ENCODE assay signal across 1 cellular context in the genomic region with DNA sequence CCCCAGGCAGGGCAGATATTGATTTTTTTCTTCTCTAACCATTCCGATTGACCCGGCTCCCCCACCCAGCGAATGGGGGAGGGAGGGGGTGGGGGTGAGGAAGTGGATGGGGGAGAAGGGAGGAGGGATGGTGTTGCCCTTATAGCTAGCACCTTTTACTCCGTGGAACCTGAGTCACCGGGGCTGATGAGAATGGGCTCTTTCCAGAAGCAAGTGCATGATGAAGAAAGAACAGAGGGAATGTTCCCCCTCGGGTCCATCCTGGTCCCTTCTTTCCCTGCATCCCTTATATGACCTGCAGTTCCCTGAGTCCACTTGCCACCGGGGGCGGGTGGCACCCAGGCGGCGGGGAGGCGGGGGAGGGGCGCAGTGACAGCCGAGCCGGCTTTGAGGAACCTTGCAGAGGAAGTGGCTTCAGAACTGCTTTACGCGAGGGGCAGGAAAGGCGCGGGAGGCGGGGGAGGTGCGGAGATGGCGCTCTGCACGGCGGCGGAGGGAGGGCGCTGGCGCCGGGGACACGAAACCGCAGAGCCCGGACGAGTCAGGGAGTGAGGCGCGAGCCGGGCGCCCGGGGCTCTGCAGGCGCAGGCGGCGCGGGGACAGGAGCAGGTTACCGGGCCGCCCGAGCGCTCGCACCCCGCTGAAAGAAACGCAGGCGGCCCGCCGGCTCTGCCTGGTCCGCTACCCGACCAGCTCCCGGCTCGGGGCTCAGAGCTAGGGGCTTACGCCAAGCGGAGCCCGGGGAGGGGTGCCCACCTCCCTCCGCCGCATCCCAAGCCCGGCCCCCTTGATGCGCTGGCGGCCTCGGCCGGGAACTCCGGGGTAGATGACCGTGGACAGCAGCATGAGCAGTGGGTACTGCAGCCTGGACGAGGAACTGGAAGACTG.
TF ChIP-seq lines count a peak whose summit lies in the region.

No MANE protein-coding gene starts in this region.

TF ChIP-seq in HEK293, 187 proteins besides CTCF, POLR2A, EP300 and RAD21 (continued from another document and continues in another):
- TF ChIP-seq, protein P1, sequence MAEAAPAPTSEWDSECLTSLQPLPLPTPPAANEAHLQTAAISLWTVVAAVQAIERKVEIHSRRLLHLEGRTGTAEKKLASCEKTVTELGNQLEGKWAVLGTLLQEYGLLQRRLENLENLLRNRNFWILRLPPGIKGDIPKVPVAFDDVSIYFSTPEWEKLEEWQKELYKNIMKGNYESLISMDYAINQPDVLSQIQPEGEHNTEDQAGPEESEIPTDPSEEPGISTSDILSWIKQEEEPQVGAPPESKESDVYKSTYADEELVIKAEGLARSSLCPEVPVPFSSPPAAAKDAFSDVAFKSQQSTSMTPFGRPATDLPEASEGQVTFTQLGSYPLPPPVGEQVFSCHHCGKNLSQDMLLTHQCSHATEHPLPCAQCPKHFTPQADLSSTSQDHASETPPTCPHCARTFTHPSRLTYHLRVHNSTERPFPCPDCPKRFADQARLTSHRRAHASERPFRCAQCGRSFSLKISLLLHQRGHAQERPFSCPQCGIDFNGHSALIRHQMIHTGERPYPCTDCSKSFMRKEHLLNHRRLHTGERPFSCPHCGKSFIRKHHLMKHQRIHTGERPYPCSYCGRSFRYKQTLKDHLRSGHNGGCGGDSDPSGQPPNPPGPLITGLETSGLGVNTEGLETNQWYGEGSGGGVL (tag by site-specific recombination; IDR thresholded peaks at IDR 0.05), result peak; percentile 66
- TF ChIP-seq GLI4 (tag by site-specific recombination; IDR thresholded peaks at IDR 0.05), result no peak
- no peak for TF ChIP-seq ZNF571 (tag by site-specific recombination; IDR thresholded peaks at IDR 0.05)
- peak; percentile 87 for TF ChIP-seq EGR2 (tag by site-specific recombination; IDR thresholded peaks at IDR 0.05; ENCODE audit: low read depth)
- TF ChIP-seq ZNF266 (tag by site-specific recombination; IDR thresholded peaks at IDR 0.05; ENCODE audit: low read depth), result no peak
- no peak for TF ChIP-seq IKZF3 (tag by site-specific recombination; IDR thresholded peaks at IDR 0.05)
- TF ChIP-seq ZFP3 (tag by site-specific recombination; IDR thresholded peaks at IDR 0.05; ENCODE audit: low read depth), result no peak
- TF ChIP-seq, protein P2, sequence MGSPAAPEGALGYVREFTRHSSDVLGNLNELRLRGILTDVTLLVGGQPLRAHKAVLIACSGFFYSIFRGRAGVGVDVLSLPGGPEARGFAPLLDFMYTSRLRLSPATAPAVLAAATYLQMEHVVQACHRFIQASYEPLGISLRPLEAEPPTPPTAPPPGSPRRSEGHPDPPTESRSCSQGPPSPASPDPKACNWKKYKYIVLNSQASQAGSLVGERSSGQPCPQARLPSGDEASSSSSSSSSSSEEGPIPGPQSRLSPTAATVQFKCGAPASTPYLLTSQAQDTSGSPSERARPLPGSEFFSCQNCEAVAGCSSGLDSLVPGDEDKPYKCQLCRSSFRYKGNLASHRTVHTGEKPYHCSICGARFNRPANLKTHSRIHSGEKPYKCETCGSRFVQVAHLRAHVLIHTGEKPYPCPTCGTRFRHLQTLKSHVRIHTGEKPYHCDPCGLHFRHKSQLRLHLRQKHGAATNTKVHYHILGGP (tag by site-specific recombination; IDR thresholded peaks at IDR 0.05), result no peak
- TF ChIP-seq ZSCAN5A (tag by site-specific recombination; IDR thresholded peaks at IDR 0.05), result no peak
- no peak for TF ChIP-seq ZNF19 (tag by site-specific recombination; IDR thresholded peaks at IDR 0.05; ENCODE audit: low read depth)
- no peak for TF ChIP-seq ZBTB7A (tag by site-specific recombination; IDR thresholded peaks at IDR 0.05; ENCODE audit: low read depth)
- TF ChIP-seq ZNF341 (tag by site-specific recombination; IDR thresholded peaks at IDR 0.05; ENCODE audit: low read depth), result peak; percentile 96
- TF ChIP-seq ZNF175 (tag by site-specific recombination; IDR thresholded peaks at IDR 0.05), result no peak
- TF ChIP-seq, protein P3, sequence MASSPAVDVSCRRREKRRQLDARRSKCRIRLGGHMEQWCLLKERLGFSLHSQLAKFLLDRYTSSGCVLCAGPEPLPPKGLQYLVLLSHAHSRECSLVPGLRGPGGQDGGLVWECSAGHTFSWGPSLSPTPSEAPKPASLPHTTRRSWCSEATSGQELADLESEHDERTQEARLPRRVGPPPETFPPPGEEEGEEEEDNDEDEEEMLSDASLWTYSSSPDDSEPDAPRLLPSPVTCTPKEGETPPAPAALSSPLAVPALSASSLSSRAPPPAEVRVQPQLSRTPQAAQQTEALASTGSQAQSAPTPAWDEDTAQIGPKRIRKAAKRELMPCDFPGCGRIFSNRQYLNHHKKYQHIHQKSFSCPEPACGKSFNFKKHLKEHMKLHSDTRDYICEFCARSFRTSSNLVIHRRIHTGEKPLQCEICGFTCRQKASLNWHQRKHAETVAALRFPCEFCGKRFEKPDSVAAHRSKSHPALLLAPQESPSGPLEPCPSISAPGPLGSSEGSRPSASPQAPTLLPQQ (tag by site-specific recombination; IDR thresholded peaks at IDR 0.05), result 0 out of 2 replicates have a peak, but pooled peaks have one; percentile 28
- no peak for TF ChIP-seq ZNF488 (tag by site-specific recombination; IDR thresholded peaks at IDR 0.05)
- no peak for TF ChIP-seq ZNF549 (tag by site-specific recombination; IDR thresholded peaks at IDR 0.05)
- no peak for TF ChIP-seq ELK4 (IDR thresholded peaks at IDR 0.05; ENCODE audit: borderline replicate concordance, low read depth, low read length)
- TF ChIP-seq ZNF629 (tag by site-specific recombination; IDR thresholded peaks at IDR 0.05), result peak; percentile 41; the same call in 1 of the 2 replicates
- no peak for TF ChIP-seq ZNF18 (tag by site-specific recombination; IDR thresholded peaks at IDR 0.05)
- no peak for TF ChIP-seq REPIN1 (tag by site-specific recombination; IDR thresholded peaks at IDR 0.05; ENCODE audit: low read depth)
- no peak for TF ChIP-seq ZFP41 (tag by site-specific recombination; IDR thresholded peaks at IDR 0.05; ENCODE audit: borderline replicate concordance)
- peak; percentile 51; the same call in 1 of the 2 replicates for TF ChIP-seq SP7 (tag by site-specific recombination; IDR thresholded peaks at IDR 0.05)
- TF ChIP-seq ZNF155 (tag by site-specific recombination; IDR thresholded peaks at IDR 0.05), result no peak
- TF ChIP-seq ZBTB20 (tag by site-specific recombination; IDR thresholded peaks at IDR 0.05), result peak; percentile 100
- TF ChIP-seq OVOL3 (tag by site-specific recombination; IDR thresholded peaks at IDR 0.05), result no peak
- no peak; the same call in 1 of the 2 replicates for TF ChIP-seq ZNF37A (tag by site-specific recombination; IDR thresholded peaks at IDR 0.05)
- TF ChIP-seq, protein P4, sequence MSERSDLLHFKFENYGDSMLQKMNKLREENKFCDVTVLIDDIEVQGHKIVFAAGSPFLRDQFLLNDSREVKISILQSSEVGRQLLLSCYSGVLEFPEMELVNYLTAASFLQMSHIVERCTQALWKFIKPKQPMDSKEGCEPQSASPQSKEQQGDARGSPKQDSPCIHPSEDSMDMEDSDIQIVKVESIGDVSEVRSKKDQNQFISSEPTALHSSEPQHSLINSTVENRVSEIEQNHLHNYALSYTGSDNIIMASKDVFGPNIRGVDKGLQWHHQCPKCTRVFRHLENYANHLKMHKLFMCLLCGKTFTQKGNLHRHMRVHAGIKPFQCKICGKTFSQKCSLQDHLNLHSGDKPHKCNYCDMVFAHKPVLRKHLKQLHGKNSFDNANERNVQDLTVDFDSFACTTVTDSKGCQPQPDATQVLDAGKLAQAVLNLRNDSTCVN (tag by site-specific recombination; optimal IDR thresholded peaks at IDR 0.05), result peak; percentile 91
- no peak for TF ChIP-seq ZNF621 (tag by site-specific recombination; IDR thresholded peaks at IDR 0.05)
- TF ChIP-seq SP2 (tag by site-specific recombination; IDR thresholded peaks at IDR 0.05), result peak; percentile 74
- no peak for TF ChIP-seq ZNF146 (tag by site-specific recombination; IDR thresholded peaks at IDR 0.05)
- TF ChIP-seq, protein P5, sequence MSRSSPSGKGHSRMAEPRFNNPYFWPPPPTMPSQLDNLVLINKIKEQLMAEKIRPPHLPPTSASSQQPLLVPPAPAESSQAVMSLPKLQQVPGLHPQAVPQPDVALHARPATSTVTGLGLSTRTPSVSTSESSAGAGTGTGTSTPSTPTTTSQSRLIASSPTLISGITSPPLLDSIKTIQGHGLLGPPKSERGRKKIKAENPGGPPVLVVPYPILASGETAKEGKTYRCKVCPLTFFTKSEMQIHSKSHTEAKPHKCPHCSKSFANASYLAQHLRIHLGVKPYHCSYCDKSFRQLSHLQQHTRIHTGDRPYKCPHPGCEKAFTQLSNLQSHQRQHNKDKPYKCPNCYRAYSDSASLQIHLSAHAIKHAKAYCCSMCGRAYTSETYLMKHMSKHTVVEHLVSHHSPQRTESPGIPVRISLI (tag by site-specific recombination; IDR thresholded peaks at IDR 0.05), result no peak
- TF ChIP-seq ZNF701 (tag by site-specific recombination; IDR thresholded peaks at IDR 0.05), result no peak
- TF ChIP-seq WT1 (tag by site-specific recombination; IDR thresholded peaks at IDR 0.05), result peak; percentile 38; the same call in 1 of the 2 replicates
- no peak for TF ChIP-seq ZNF354C (tag by site-specific recombination; IDR thresholded peaks at IDR 0.05; ENCODE audit: borderline replicate concordance, low read depth)
- TF ChIP-seq ZBTB17 (tag by site-specific recombination; IDR thresholded peaks at IDR 0.05), result peak; percentile 51
- no peak for TF ChIP-seq ZNF280C (tag by site-specific recombination; IDR thresholded peaks at IDR 0.05)
- TF ChIP-seq ZNF426 (tag by site-specific recombination; IDR thresholded peaks at IDR 0.05), result no peak
- TF ChIP-seq ZNF501 (tag by site-specific recombination; IDR thresholded peaks at IDR 0.05), result peak; percentile 54
- no peak for TF ChIP-seq ZBTB21 (tag by site-specific recombination; IDR thresholded peaks at IDR 0.05)
- no peak for TF ChIP-seq PRDM6 (tag by site-specific recombination; IDR thresholded peaks at IDR 0.05)
- no peak for TF ChIP-seq ZBTB1 (tag by site-specific recombination; IDR thresholded peaks at IDR 0.05)
